ENCODE assay signal across 7 cellular contexts in genomic region chr20:20083796-20084195, GRCh38. TPM values are rescaled to one million over a fixed set of nuclear protein-coding genes. Genes with fewer than 3 reads are reported as not detected.
DNase-seq lines count a peak whose midpoint lies in the region; ATAC-seq, FAIRE-seq and TF ChIP-seq lines count a peak whose summit lies in the region.

No MANE protein-coding gene starts in this region.

- H3K36me3 ChIP-seq in HepG2 (replicated peaks in 1 of 2; ENCODE audit: control insufficient read depth in 1 of 2, insufficient read depth in 2 of 2, low read length in 2 of 2): no peaks in the 10 kb centered on the region

- peak overlapping the region; percentile 37 for H3K4me2 ChIP-seq in HepG2 (ENCODE audit: low read depth, low read length)

- H3K27me3 ChIP-seq in HepG2 (ENCODE audit: control insufficient read depth in 1 of 2, insufficient read depth in 2 of 2, low read length in 2 of 2): peaks cover 0 to 17% of the 10 kb centered on the region in 2 experiments; a peak in 2 of 5 replicates

- no peak for TF ChIP-seq POLR2A in HepG2 (IDR thresholded peaks at IDR 0.05; ENCODE audit: insufficient read depth in 1 of 2, low read depth in 2 of 2, low read length in 2 of 2)

- ATAC-seq in HepG2 (peak; percentile 84), GM19023 (IDR thresholded peaks at IDR 0.05; ENCODE audit: unreplicated experiment) (no peak)

- no TSS peak for BruUV-seq in HepG2 (replicated peaks; lab: Mats Ljungman, UMichigan)

- TF ChIP-seq CTCF in GM12864 (IDR thresholded peaks at IDR 0.05; ENCODE audit: low read depth, low read length, missing control alignments) (peak; percentile 53), cardiac fibroblast (IDR thresholded peaks at IDR 0.05; ENCODE audit: low read depth, low read length) (peak; percentile 22), HepG2 (CRISPR knock-in tag; IDR thresholded peaks at IDR 0.05) (peak; percentile 73)

- H3K27ac ChIP-seq in HepG2 (ENCODE audit: extremely low read length, insufficient read depth, low read length): no peak overlapping the region

- no peak overlapping the region for H2AFZ ChIP-seq in HepG2 (ENCODE audit: low read length)

- POLR2A ChIA-PET in HepG2 (lab: Yijun Ruan, JAX): no interaction called here

- in situ Hi-C loops in KBM-7 (cut with MboI; ENCODE audit: low pct_unique_long_range_greater_than_20kb, low sequenced_read_pairs) (no loop called here), HepG2 (cut with HindIII; ENCODE audit: extremely low pct_ligation_motif_present, low pct_unique_long_range_greater_than_20kb) (loop anchor here (5.0 to 10.0 kb wide), 3 partner anchors 154 to 511 kb away; no protein-coding TSS in a partner anchor)

- no peak overlapping the region for H3K4me3 ChIP-seq in GM12864 (ENCODE audit: low read depth, low read length)
- H3K4me3 ChIP-seq in cardiac fibroblast (replicated peaks in 1 of 2; ENCODE audit: low read depth in 2 of 2, low read length in 2 of 2): no peak overlapping the region
- no peak overlapping the region; a peak in 1 of 6 replicates for H3K4me3 ChIP-seq in HepG2 (replicated peaks in 1 of 3; ENCODE audit: insufficient read depth in 1 of 3, low read depth in 2 of 3, low read length in 3 of 3)

- TF ChIP-seq EP300 in HepG2 (IDR thresholded peaks at IDR 0.05; ENCODE audit: low read depth in 2 of 2, low read length in 2 of 2) (no peak), HepG2 (CRISPR knock-in tag; IDR thresholded peaks at IDR 0.05; ENCODE audit: borderline replicate concordance) (no peak)

- H3K4me1 ChIP-seq in HepG2 (ENCODE audit: insufficient read depth, low read length): 0 out of 2 replicates have a peak, but pooled peaks cover 12% of the 10 kb centered on the region

- no peaks in the 10 kb centered on the region for H3K79me2 ChIP-seq in HepG2 (ENCODE audit: insufficient read depth, low read length)

- H3K9me3 ChIP-seq in HepG2 (ENCODE audit: low read length): no peaks in the 10 kb centered on the region

- TF ChIP-seq RAD21 in HepG2 (CRISPR knock-in tag; IDR thresholded peaks at IDR 0.05): peak; percentile 21; the same call in 1 of the 2 replicates

- no peaks in the 10 kb centered on the region for H4K20me1 ChIP-seq in HepG2 (ENCODE audit: insufficient read depth, low read length)

- 3% methylated on average over 3 of the region's 3 CpGs for WGBS in HepG2 (ENCODE audit: low lambda C conversion rate)

- FAIRE-seq in HepG2 (lab: Jason Lieb, UNC): peak; percentile 96

- H3K9ac ChIP-seq in HepG2 (ENCODE audit: insufficient read depth, low read depth, low read length): no peak overlapping the region

- intact Hi-C loops in HepG2 (cut with micrococcal nuclease; ENCODE audit: unreplicated experiment): loop anchor here (1.0 to 5.0 kb wide), 4 partner anchors 154 to 509 kb away; no protein-coding TSS in a partner anchor

- CTCF ChIA-PET in HepG2 (lab: Yijun Ruan, JAX; ENCODE audit: low intra/inter-chr PET ratio, low total read pairs): interaction anchor here (2.3 to 3.2 kb wide), 3 partner anchors 153 to 510 kb away, joined by 9 to 33 read pairs (median 20); no protein-coding TSS in a partner anchor

- DNase-seq in GM12864 (ENCODE audit: low read depth) (peak; percentile 22), KBM-7 (peak; percentile 52), NOMO-1 treated with DMSO at 0.1 percent for 48 hours (lab: John Stamatoyannopoulos, UW; ENCODE audit: unreplicated experiment) (peak; percentile 78), cardiac fibroblast (ENCODE audit: low read depth in 2 of 2) (peak; percentile 38 to 51), HepG2 (ENCODE audit: low spot score) (peak; percentile 52)
- no peak for DNase-seq in stimulated activated CD4-positive, alpha-beta T cell treated with anti-CD3 and anti-CD28 coated beads, Interleukin-4, amount 100 ng/mL, for 1 hour

TF ChIP-seq in HepG2, 621 proteins besides CTCF, POLR2A, EP300 and RAD21:
- TF ChIP-seq STAG1 (CRISPR knock-in tag; IDR thresholded peaks at IDR 0.05) (peak; percentile 80), SMC3 (IDR thresholded peaks at IDR 0.05; ENCODE audit: low read length) (peak; percentile 49; the same call in 1 of the 2 replicates)
- TF ChIP-seq, protein P1, sequence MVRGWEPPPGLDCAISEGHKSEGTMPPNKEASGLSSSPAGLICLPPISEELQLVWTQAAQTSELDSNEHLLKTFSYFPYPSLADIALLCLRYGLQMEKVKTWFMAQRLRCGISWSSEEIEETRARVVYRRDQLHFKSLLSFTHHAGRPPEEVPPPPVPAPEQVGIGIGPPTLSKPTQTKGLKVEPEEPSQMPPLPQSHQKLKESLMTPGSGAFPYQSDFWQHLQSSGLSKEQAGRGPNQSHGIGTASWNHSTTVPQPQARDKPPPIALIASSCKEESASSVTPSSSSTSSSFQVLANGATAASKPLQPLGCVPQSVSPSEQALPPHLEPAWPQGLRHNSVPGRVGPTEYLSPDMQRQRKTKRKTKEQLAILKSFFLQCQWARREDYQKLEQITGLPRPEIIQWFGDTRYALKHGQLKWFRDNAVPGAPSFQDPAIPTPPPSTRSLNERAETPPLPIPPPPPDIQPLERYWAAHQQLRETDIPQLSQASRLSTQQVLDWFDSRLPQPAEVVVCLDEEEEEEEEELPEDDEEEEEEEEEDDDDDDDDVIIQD (CRISPR knock-in tag; IDR thresholded peaks at IDR 0.05; ENCODE audit: low read depth): no peak

RNA-seq across cellular contexts. Expression of gene CFAP61, which starts 31.5 kb away (rescaled TPM):
- total RNA-seq in HepG2 (2016; rRNA removed; fragmentation: Illumina TruSeq; extraction: Trizol): 0.27 TPM in 1 of 2 replicates, not detected in the other
- total RNA-seq in HepG2 (2016; cell fraction: cytosol; rRNA removed; fragmentation: Illumina TruSeq; extraction: Trizol; ENCODE audit: low read depth): not detected in 2 replicates
- total RNA-seq in HepG2 (2016; cell fraction: insoluble cytoplasmic fraction; rRNA removed; fragmentation: Illumina TruSeq; extraction: Trizol): 0.24 TPM in 1 of 2 replicates, not detected in the other
- total RNA-seq in HepG2 (2016; cell fraction: membrane; rRNA removed; fragmentation: Illumina TruSeq; extraction: Trizol): not detected in 2 replicates
- 1.0 TPM in 1 of 2 replicates, not detected in the other for total RNA-seq in HepG2 (2016; cell fraction: nucleus; rRNA removed; fragmentation: Illumina TruSeq; extraction: Trizol)
- polyA plus RNA-seq in HepG2 (2011; rRNA removed): not detected in 2 replicates
- polyA plus RNA-seq in HepG2 (2011; cell fraction: cytosol; rRNA removed): 0.12 and 0.17 TPM in 2 replicates
- 0.50 TPM in 1 of 2 replicates, not detected in the other for polyA plus RNA-seq in HepG2 (2011; cell fraction: nucleus; rRNA removed)
- polyA plus RNA-seq in HepG2 (2012): 0.12 TPM in 1 of 2 replicates, not detected in the other
- polyA plus RNA-seq in HepG2 (2016; cell fraction: cytosol; fragmentation: Illumina TruSeq; extraction: Trizol; ENCODE audit: low read depth): not detected in 2 replicates
- not detected in 2 replicates for polyA plus RNA-seq in HepG2 (2016; cell fraction: insoluble cytoplasmic fraction; fragmentation: Illumina TruSeq; extraction: Trizol; ENCODE audit: low read depth)
- not detected in 2 replicates for polyA plus RNA-seq in HepG2 (2016; cell fraction: membrane; fragmentation: Illumina TruSeq; extraction: Trizol; ENCODE audit: low read depth)
- 0.77 TPM in 1 of 2 replicates, not detected in the other for polyA plus RNA-seq in HepG2 (2016; cell fraction: nucleus; fragmentation: Illumina TruSeq; extraction: Trizol; ENCODE audit: insufficient read depth, low read depth)
- polyA minus RNA-seq in HepG2 (2011; rRNA and poly(A)+ RNA removed; ENCODE audit: low replicate concordance): not detected in 2 replicates
- not detected in 2 replicates for polyA minus RNA-seq in HepG2 (2011; cell fraction: cytosol; rRNA and poly(A)+ RNA removed)
- 0.64 TPM in 1 of 2 replicates, not detected in the other for polyA minus RNA-seq in HepG2 (2011; cell fraction: nucleus; rRNA and poly(A)+ RNA removed)

RNA-seq across cellular contexts. Expression of gene CRNKL1, which starts 31.5 kb away (rescaled TPM):
- 64.5 and 103 TPM in 2 replicates for total RNA-seq in HepG2 (2016; rRNA removed; fragmentation: Illumina TruSeq; extraction: Trizol)
- 8.3 and 8.7 TPM in 2 replicates for total RNA-seq in HepG2 (2016; cell fraction: cytosol; rRNA removed; fragmentation: Illumina TruSeq; extraction: Trizol; ENCODE audit: low read depth)
- 62.9 and 102 TPM in 2 replicates for total RNA-seq in HepG2 (2016; cell fraction: insoluble cytoplasmic fraction; rRNA removed; fragmentation: Illumina TruSeq; extraction: Trizol)
- total RNA-seq in HepG2 (2016; cell fraction: membrane; rRNA removed; fragmentation: Illumina TruSeq; extraction: Trizol): 16.0 and 23.6 TPM in 2 replicates
- total RNA-seq in HepG2 (2016; cell fraction: nucleus; rRNA removed; fragmentation: Illumina TruSeq; extraction: Trizol): 44.4 and 50.7 TPM in 2 replicates
- polyA plus RNA-seq in HepG2 (2011; rRNA removed): 10.8 and 12.3 TPM in 2 replicates
- polyA plus RNA-seq in HepG2 (2011; cell fraction: cytosol; rRNA removed): 7.1 and 10.7 TPM in 2 replicates
- polyA plus RNA-seq in HepG2 (2011; cell fraction: nucleus; rRNA removed): 7.0 and 7.9 TPM in 2 replicates
- polyA plus RNA-seq in HepG2 (2012): 24.5 and 37.7 TPM in 2 replicates
- polyA plus RNA-seq in HepG2 (2016; cell fraction: cytosol; fragmentation: Illumina TruSeq; extraction: Trizol; ENCODE audit: low read depth): 4.5 and 4.7 TPM in 2 replicates
- 69.8 and 72.6 TPM in 2 replicates for polyA plus RNA-seq in HepG2 (2016; cell fraction: insoluble cytoplasmic fraction; fragmentation: Illumina TruSeq; extraction: Trizol; ENCODE audit: low read depth)
- 7.0 and 7.5 TPM in 2 replicates for polyA plus RNA-seq in HepG2 (2016; cell fraction: membrane; fragmentation: Illumina TruSeq; extraction: Trizol; ENCODE audit: low read depth)
- polyA plus RNA-seq in HepG2 (2016; cell fraction: nucleus; fragmentation: Illumina TruSeq; extraction: Trizol; ENCODE audit: insufficient read depth, low read depth): 51.1 and 58.0 TPM in 2 replicates
- polyA minus RNA-seq in HepG2 (2011; rRNA and poly(A)+ RNA removed; ENCODE audit: low replicate concordance): 5.1 and 9.0 TPM in 2 replicates
- polyA minus RNA-seq in HepG2 (2011; cell fraction: cytosol; rRNA and poly(A)+ RNA removed): 17.9 and 18.2 TPM in 2 replicates
- 46.4 and 51.1 TPM in 2 replicates for polyA minus RNA-seq in HepG2 (2011; cell fraction: nucleus; rRNA and poly(A)+ RNA removed)

Comparison
In these comparisons a context has a peak if more than half of its experiments do, and no peak if none do; other contexts are left out.
1. CTCF ChIP-seq: peak in every context shown above with its lines; median percentile 73 in HepG2; 53 in GM12864; 22 in cardiac fibroblast.